ENCODE assay signal across 28 cellular contexts in genomic region chr5:41337724-41338123, GRCh38.
"Had no signal": no experiment of that assay in that cellular context is flagged by ENCODE, and none has a peak within 500 bp of the region (broad histone marks: within the 10 kb centered on the region; RNA-seq: fewer than 3 reads in every experiment).

No MANE protein-coding gene starts in this region.

- H3K4me2 ChIP-seq: neural progenitor cell had no signal

- H3K4me1 ChIP-seq: parathyroid adenoma, psoas muscle, right lobe of liver, thyroid gland had no signal

- H3K27ac Mint-ChIP-seq: naive thymus-derived CD8-positive, alpha-beta T cell; natural killer cell treated with Interleukin-12 subunit alpha and Interleukin-12 subunit beta and Interleukin-15 and Interleukin-18, amount 100 ng/mL, for 72 hours; neural progenitor cell; progenitor cell of endocrine pancreas; stimulated activated effector memory CD8-positive, alpha-beta T cell treated with anti-CD3 and anti-CD28 coated beads, Interleukin-12 subunit alpha, Interleukin-12 subunit beta, amount 100 ng/mL, for 72 hours; stimulated activated naive B cell treated with anti-CD40 and anti-IgM and Interleukin-4, amounts not matched to agents 10 μg/mL and 1 μg/mL and 100 μg/mL, for 72 hours; stimulated activated naive CD8-positive, alpha-beta T cell treated with anti-CD3 and anti-CD28 coated beads, Interleukin-15, Interleukin-2, amounts not matched to agents 100 ng/mL and 50 ng/mL, for 24 hours had no signal

- H3K36me3 ChIP-seq: neural progenitor cell, ovary, right lobe of liver, sigmoid colon, stomach, thoracic aorta, thyroid gland, tibial nerve, upper lobe of left lung, vagina had no signal

- H3K4me3 Mint-ChIP-seq: naive thymus-derived CD8-positive, alpha-beta T cell; natural killer cell treated with Interleukin-12 subunit alpha and Interleukin-12 subunit beta and Interleukin-15 and Interleukin-18, amount 100 ng/mL, for 72 hours; neural progenitor cell; stimulated activated effector memory CD8-positive, alpha-beta T cell treated with anti-CD3 and anti-CD28 coated beads, Interleukin-12 subunit alpha, Interleukin-12 subunit beta, amount 100 ng/mL, for 72 hours; stimulated activated naive B cell treated with anti-CD40 and anti-IgM and Interleukin-4, amounts not matched to agents 10 μg/mL and 1 μg/mL and 100 μg/mL, for 72 hours; stimulated activated naive CD8-positive, alpha-beta T cell treated with anti-CD3 and anti-CD28 coated beads, Interleukin-15, Interleukin-2, amounts not matched to agents 100 ng/mL and 50 ng/mL, for 24 hours had no signal

- H3K9me3 ChIP-seq: ovary, psoas muscle, right lobe of liver, sigmoid colon, stomach, thoracic aorta, thyroid gland, tibial nerve, upper lobe of left lung, vagina had no signal

- H3K4me1 Mint-ChIP-seq: naive thymus-derived CD8-positive, alpha-beta T cell; stimulated activated effector memory CD8-positive, alpha-beta T cell treated with anti-CD3 and anti-CD28 coated beads, Interleukin-12 subunit alpha, Interleukin-12 subunit beta, amount 100 ng/mL, for 72 hours; stimulated activated naive B cell treated with anti-CD40 and anti-IgM and Interleukin-4, amounts not matched to agents 10 μg/mL and 1 μg/mL and 100 μg/mL, for 72 hours had no signal

- H2AFZ ChIP-seq: neural progenitor cell, parathyroid adenoma had no signal

- H3K4me3 ChIP-seq: neural progenitor cell, ovary, psoas muscle, right lobe of liver, sigmoid colon, stomach, thoracic aorta, thyroid gland, tibial nerve, upper lobe of left lung, vagina had no signal

- H3K9me3 Mint-ChIP-seq: natural killer cell treated with Interleukin-12 subunit alpha and Interleukin-12 subunit beta and Interleukin-15 and Interleukin-18, amount 100 ng/mL, for 72 hours had no signal

- H3K27me3 ChIP-seq: neural progenitor cell, ovary, right lobe of liver, sigmoid colon, stomach, thyroid gland, tibial nerve, upper lobe of left lung, vagina had no signal

- H3K27ac ChIP-seq: neural progenitor cell, ovary, parathyroid adenoma, psoas muscle, right lobe of liver, sigmoid colon, stomach, thoracic aorta, thyroid gland, tibial nerve, upper lobe of left lung, vagina had no signal

- H3K9ac ChIP-seq: neural progenitor cell, parathyroid adenoma had no signal

- H3K27me3 Mint-ChIP-seq: naive thymus-derived CD8-positive, alpha-beta T cell; natural killer cell treated with Interleukin-12 subunit alpha and Interleukin-12 subunit beta and Interleukin-15 and Interleukin-18, amount 100 ng/mL, for 72 hours; progenitor cell of endocrine pancreas; stimulated activated naive B cell treated with anti-CD40 and anti-IgM and Interleukin-4, amounts not matched to agents 10 μg/mL and 1 μg/mL and 100 μg/mL, for 72 hours; stimulated activated naive CD8-positive, alpha-beta T cell treated with anti-CD3 and anti-CD28 coated beads, Interleukin-15, Interleukin-2, amounts not matched to agents 100 ng/mL and 50 ng/mL, for 24 hours had no signal

- H3K36me3 Mint-ChIP-seq: naive thymus-derived CD8-positive, alpha-beta T cell; natural killer cell treated with Interleukin-12 subunit alpha and Interleukin-12 subunit beta and Interleukin-15 and Interleukin-18, amount 100 ng/mL, for 72 hours; neural progenitor cell; stimulated activated effector memory CD8-positive, alpha-beta T cell treated with anti-CD3 and anti-CD28 coated beads, Interleukin-12 subunit alpha, Interleukin-12 subunit beta, amount 100 ng/mL, for 72 hours; stimulated activated naive B cell treated with anti-CD40 and anti-IgM and Interleukin-4, amounts not matched to agents 10 μg/mL and 1 μg/mL and 100 μg/mL, for 72 hours had no signal

- DNase-seq: naive thymus-derived CD8-positive, alpha-beta T cell; occipital lobe; ovary; posterior cingulate gyrus; psoas muscle; right cardiac atrium; right lobe of liver; sigmoid colon; small intestine; stimulated activated CD4-positive, alpha-beta T cell treated with anti-CD3 and anti-CD28 coated beads, Interleukin-15, amount 100 ng/mL, for 24 hours; stimulated activated CD4-positive, alpha-beta T cell treated with anti-CD3 and anti-CD28 coated beads, Interleukin-2, amount 100 ng/mL, for 24 hours; stimulated activated CD4-positive, alpha-beta T cell treated with anti-CD3 and anti-CD28 coated beads, Interleukin-2, amount 100 ng/mL, for 48 hours; stimulated activated CD4-positive, alpha-beta T cell treated with anti-CD3 and anti-CD28 coated beads, Interleukin-4, amount 100 ng/mL, for 24 hours; stimulated activated naive B cell treated with anti-CD40 and anti-IgM and Interleukin-4, amounts not matched to agents 10 μg/mL and 1 μg/mL and 100 μg/mL, for 72 hours; stimulated activated naive CD4-positive, alpha-beta T cell treated with Interleukin-2 at 50 U/mL for 16 hours; stomach; thyroid gland; trophoblast cell; upper lobe of left lung had no signal

- ATAC-seq: naive thymus-derived CD8-positive, alpha-beta T cell; natural killer cell treated with Interleukin-12 subunit alpha and Interleukin-12 subunit beta and Interleukin-15 and Interleukin-18, amount 100 ng/mL, for 72 hours; psoas muscle; stimulated activated effector memory CD8-positive, alpha-beta T cell treated with anti-CD3 and anti-CD28 coated beads, Interleukin-12 subunit alpha, Interleukin-12 subunit beta, amount 100 ng/mL, for 72 hours; stimulated activated naive B cell treated with anti-CD40 and anti-IgM and Interleukin-4, amounts not matched to agents 10 μg/mL and 1 μg/mL and 100 μg/mL, for 72 hours had no signal

- H3K79me2 ChIP-seq: parathyroid adenoma had no signal
